ENCODE assay signal across 8 cellular contexts in the genomic region with DNA sequence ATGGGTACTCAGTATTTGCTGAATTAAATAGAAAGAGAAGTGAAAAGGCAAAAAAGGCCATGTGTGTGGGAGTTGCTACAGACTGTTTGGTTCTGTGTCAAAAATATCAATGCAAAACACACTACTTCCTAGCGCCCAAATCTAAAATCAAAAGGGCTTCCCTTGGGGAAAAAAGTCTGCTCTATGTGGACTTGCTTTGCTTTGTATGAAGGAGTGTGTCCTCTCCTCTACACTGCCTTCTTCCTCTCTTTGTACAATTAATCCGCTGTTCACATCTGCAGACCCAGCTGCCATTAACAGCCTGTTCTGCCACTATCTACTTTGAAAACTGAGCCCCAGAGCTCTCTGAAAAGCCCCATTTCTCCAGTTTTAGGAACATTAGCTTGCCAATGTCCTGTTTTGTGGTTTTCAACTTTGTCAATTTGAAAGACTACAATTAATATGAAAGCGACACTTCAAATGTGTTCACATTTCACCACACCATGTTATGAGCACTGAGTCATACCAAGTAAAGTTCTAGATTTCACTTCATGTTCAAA.
DNase-seq lines count a peak whose midpoint lies in the region; ATAC-seq, FAIRE-seq and TF ChIP-seq lines count a peak whose summit lies in the region.

No MANE protein-coding gene starts in this region.

- H3K27ac Mint-ChIP-seq in activated naive CD8-positive, alpha-beta T cell treated with anti-CD3 and anti-CD28 coated beads, Interleukin-2, amount 50 U/mL, for 24 hours: peak overlapping the region; percentile 74
- peak overlapping the region; percentile 42 for H3K27ac Mint-ChIP-seq in stimulated activated naive CD8-positive, alpha-beta T cell treated with anti-CD3 and anti-CD28 coated beads, Interleukin-15, Interleukin-2, amounts not matched to agents 100 ng/mL and 50 ng/mL, for 24 hours

- FAIRE-seq in GM12892 (lab: Jason Lieb, UNC): no peak

- DNase-seq in Ammon's horn (ENCODE audit: low spot score) (peak; percentile 45), SW480 (ENCODE audit: low spot score) (no peak), GM12892 (ENCODE audit: insufficient read length) (no peak)
- DNase-seq in activated naive CD8-positive, alpha-beta T cell treated with anti-CD3 and anti-CD28 coated beads, Interleukin-2, amount 50 U/mL, for 24 hours: peak; percentile 4
- DNase-seq in activated effector memory CD4-positive, alpha-beta T cell treated with anti-CD3 and anti-CD28 coated beads, Interleukin-2, amount 50 U/mL, for 16 hours: no peak

- H3K36me3 Mint-ChIP-seq in activated naive CD8-positive, alpha-beta T cell treated with anti-CD3 and anti-CD28 coated beads, Interleukin-2, amount 50 U/mL, for 24 hours (ENCODE audit: low read depth): no peaks in the 10 kb centered on the region
- H3K36me3 Mint-ChIP-seq in stimulated activated naive CD8-positive, alpha-beta T cell treated with anti-CD3 and anti-CD28 coated beads, Interleukin-15, Interleukin-2, amounts not matched to agents 100 ng/mL and 50 ng/mL, for 24 hours (ENCODE audit: low read depth): no peaks in the 10 kb centered on the region

- TF ChIP-seq POLR2A in GM12892 (IDR thresholded peaks at IDR 0.05; ENCODE audit: low read depth, low read length): no peak

- peaks cover 26% of the 10 kb centered on the region for H3K4me1 Mint-ChIP-seq in activated naive CD8-positive, alpha-beta T cell treated with anti-CD3 and anti-CD28 coated beads, Interleukin-2, amount 50 U/mL, for 24 hours
- peaks cover 28% of the 10 kb centered on the region for H3K4me1 Mint-ChIP-seq in stimulated activated naive CD8-positive, alpha-beta T cell treated with anti-CD3 and anti-CD28 coated beads, Interleukin-15, Interleukin-2, amounts not matched to agents 100 ng/mL and 50 ng/mL, for 24 hours (ENCODE audit: low read depth)

- H3K4me3 Mint-ChIP-seq in activated naive CD8-positive, alpha-beta T cell treated with anti-CD3 and anti-CD28 coated beads, Interleukin-2, amount 50 U/mL, for 24 hours: peak overlapping the region; percentile 22
- H3K4me3 Mint-ChIP-seq in stimulated activated naive CD8-positive, alpha-beta T cell treated with anti-CD3 and anti-CD28 coated beads, Interleukin-15, Interleukin-2, amounts not matched to agents 100 ng/mL and 50 ng/mL, for 24 hours: peak overlapping the region; percentile 17

- peaks cover 20% of the 10 kb centered on the region for H3K27me3 Mint-ChIP-seq in activated naive CD8-positive, alpha-beta T cell treated with anti-CD3 and anti-CD28 coated beads, Interleukin-2, amount 50 U/mL, for 24 hours
- H3K27me3 Mint-ChIP-seq in stimulated activated naive CD8-positive, alpha-beta T cell treated with anti-CD3 and anti-CD28 coated beads, Interleukin-15, Interleukin-2, amounts not matched to agents 100 ng/mL and 50 ng/mL, for 24 hours: peaks cover 36% of the 10 kb centered on the region

- H3K9me3 Mint-ChIP-seq in activated naive CD8-positive, alpha-beta T cell treated with anti-CD3 and anti-CD28 coated beads, Interleukin-2, amount 50 U/mL, for 24 hours: no peaks in the 10 kb centered on the region
- no peaks in the 10 kb centered on the region for H3K9me3 Mint-ChIP-seq in stimulated activated naive CD8-positive, alpha-beta T cell treated with anti-CD3 and anti-CD28 coated beads, Interleukin-15, Interleukin-2, amounts not matched to agents 100 ng/mL and 50 ng/mL, for 24 hours

- ATAC-seq in GM19372 (IDR thresholded peaks at IDR 0.05; ENCODE audit: low read depth, unreplicated experiment): peak; percentile 92
- ATAC-seq in HG03175 (IDR thresholded peaks at IDR 0.05; ENCODE audit: unreplicated experiment): peak; percentile 87
- ATAC-seq in activated naive CD8-positive, alpha-beta T cell treated with anti-CD3 and anti-CD28 coated beads, Interleukin-2, amount 50 U/mL, for 24 hours: peak; percentile 76

Comparison
In these comparisons a context has a peak if more than half of its experiments do, and no peak if none do; other contexts are left out.
1. DNase-seq: peak in Ammon's horn (single experiment) and activated naive CD8-positive, alpha-beta T cell treated with anti-CD3 and anti-CD28 coated beads, Interleukin-2, amount 50 U/mL, for 24 hours (single experiment); none in SW480 (single experiment), activated effector memory CD4-positive, alpha-beta T cell treated with anti-CD3 and anti-CD28 coated beads, Interleukin-2, amount 50 U/mL, for 16 hours (single experiment) and GM12892 (single experiment).
2. Peak in every context shown above with its lines, with median percentiles within 50 percentile points of each other: ATAC-seq.